In the genomic region with DNA sequence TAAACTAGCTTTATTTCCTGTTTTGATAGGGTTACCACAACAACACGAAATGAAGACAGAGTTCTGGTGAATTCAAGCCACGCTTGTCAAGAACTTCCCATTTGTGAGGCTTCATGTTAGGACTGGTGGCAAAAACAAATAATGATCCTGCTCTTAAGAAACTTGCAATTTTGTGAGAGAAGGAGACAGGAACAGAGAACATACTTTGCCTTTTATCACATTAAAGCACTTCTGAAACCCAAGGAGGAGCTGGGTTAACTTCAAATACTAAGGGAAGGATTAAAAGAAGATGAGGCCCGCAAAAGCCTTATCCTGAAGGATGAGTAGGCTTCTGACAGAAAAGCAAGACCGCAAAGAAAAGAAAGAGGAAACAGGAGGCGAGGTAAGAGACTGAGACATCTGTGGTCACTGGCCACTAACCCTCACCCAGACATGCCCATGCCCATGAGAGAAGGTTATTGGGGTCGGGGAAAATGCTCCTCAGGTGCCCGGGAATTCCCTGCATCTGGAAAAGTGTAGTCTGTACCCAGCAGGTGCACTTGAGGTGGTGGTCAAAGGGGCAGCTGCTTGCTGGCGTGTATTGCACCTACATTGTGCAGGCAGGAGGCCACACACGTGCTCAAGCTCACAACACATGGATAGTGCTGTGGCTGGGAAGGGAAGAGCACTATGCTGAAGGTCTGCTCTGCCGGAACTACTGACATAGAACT, we compare ENCODE assay signal across 8 cellular contexts. TPM values are rescaled to one million over a fixed set of nuclear protein-coding genes. Genes with fewer than 3 reads are reported as not detected.
DNase-seq lines count a peak whose midpoint lies in the region; ATAC-seq and TF ChIP-seq lines count a peak whose summit lies in the region.

No MANE protein-coding gene starts in this region.

- no peaks in the 10 kb centered on the region for H3K9me3 ChIP-seq in BE2C

- peaks cover 14% of the 10 kb centered on the region for H3K4me1 ChIP-seq in foreskin keratinocyte
- no peaks in the 10 kb centered on the region for H3K4me1 ChIP-seq in BE2C

- H3K27me3 ChIP-seq in foreskin keratinocyte, result no peaks in the 10 kb centered on the region
- H3K27me3 ChIP-seq in BE2C, result no peaks in the 10 kb centered on the region

- H3K36me3 ChIP-seq in BE2C, result no peaks in the 10 kb centered on the region

- TF ChIP-seq CTCF in foreskin keratinocyte (conservative IDR thresholded peaks at IDR 0.05), result no peak
- TF ChIP-seq CTCF in retinal pigment epithelial cell (conservative IDR thresholded peaks at IDR 0.05; ENCODE audit: low read depth, low read length), result no peak
- TF ChIP-seq CTCF in BE2C (IDR thresholded peaks at IDR 0.05; ENCODE audit: low read depth, low read length), result no peak

- H3K27ac ChIP-seq in foreskin keratinocyte, result peak overlapping the region; percentile 1

- peak; percentile 12 for DNase-seq in activated CD4-positive, CD25-positive, alpha-beta regulatory T cell treated with anti-CD3 and anti-CD28 coated beads, Interleukin-2, amount 50 U/mL, for 16 hours (ENCODE audit: low read depth, low spot score)
- DNase-seq in activated CD4-positive, CD25-positive, alpha-beta regulatory T cell (lab: John Stamatoyannopoulos, UW), result no peak
- DNase-seq in M059J (ENCODE audit: low read depth), result peak; percentile 94
- DNase-seq in activated T-cell treated with anti-CD3 and anti-CD28 coated beads, Interleukin-2, amount 50 U/mL, for 1 hour, result peak; percentile 32
- DNase-seq in foreskin keratinocyte, result peak; percentile 81 to 87
- peak; percentile 42 for DNase-seq in retinal pigment epithelial cell (ENCODE audit: low read depth)
- DNase-seq in effector CD8-positive, alpha-beta T cell (lab: John Stamatoyannopoulos, UW), result no peak
- DNase-seq in BE2C, result no peak

- no peak overlapping the region for H3K4me3 ChIP-seq in retinal pigment epithelial cell (ENCODE audit: low read length)
- no peak overlapping the region for H3K4me3 ChIP-seq in BE2C (ENCODE audit: low read depth, low read length)

- peak; percentile 95 for ATAC-seq in foreskin keratinocyte

RNA-seq across cellular contexts. Expression of gene MAPK1, which starts 50.5 kb away (rescaled TPM):
- total RNA-seq in M059J (2014; rRNA removed; shearing (Covaris generic)), result 30.5 and 49.9 TPM in 2 replicates
- 112 and 117 TPM in 2 replicates for total RNA-seq in foreskin keratinocyte
- 20.7 and 25.5 TPM in 2 replicates for polyA plus RNA-seq in foreskin keratinocyte
- 51.9 TPM for polyA plus RNA-seq in BE2C (2012; ENCODE audit: insufficient read depth, insufficient read length, low read depth)

Comparison
In these comparisons a context has a peak if more than half of its experiments do, and no peak if none do; other contexts are left out.
1. DNase-seq: peak in activated CD4-positive, CD25-positive, alpha-beta regulatory T cell treated with anti-CD3 and anti-CD28 coated beads, Interleukin-2, amount 50 U/mL, for 16 hours (single experiment), M059J (single experiment), activated T-cell treated with anti-CD3 and anti-CD28 coated beads, Interleukin-2, amount 50 U/mL, for 1 hour (single experiment), foreskin keratinocyte (2 of 2) and retinal pigment epithelial cell (single experiment); none in activated CD4-positive, CD25-positive, alpha-beta regulatory T cell (0 of 4), effector CD8-positive, alpha-beta T cell (single experiment) and BE2C (single experiment).